Comparison of ENCODE assay signal across 20 cellular contexts in genomic region chr5:1809416-1810035, GRCh38.
"Had no signal": no experiment of that assay in that cellular context is flagged by ENCODE, and none has a peak within 500 bp of the region (broad histone marks: within the 10 kb centered on the region; RNA-seq: fewer than 3 reads in every experiment).

No MANE protein-coding gene starts in this region.

- H3K27me3 Mint-ChIP-seq: activated CD4-positive, alpha-beta T cell treated with anti-CD3 and anti-CD28 coated beads for 36 hours; activated naive CD8-positive, alpha-beta T cell treated with anti-CD3 and anti-CD28 coated beads for 36 hours; dendritic cell treated with granulocyte-macrophage colony-stimulating factor and Interleukin-4, amounts not matched to agents 40 ng/mL and 50 ng/mL, for 4 days; naive thymus-derived CD8-positive, alpha-beta T cell had no signal

- H3K27ac ChIP-seq: prostate gland, SK-N-MC, stomach, testis, upper lobe of right lung had no signal

- H3K9me3 Mint-ChIP-seq: activated naive CD8-positive, alpha-beta T cell treated with anti-CD3 and anti-CD28 coated beads for 36 hours; activated T-cell treated with anti-CD3 and anti-CD28 coated beads, Interleukin-2, amount 50 U/mL, for 72 hours; dendritic cell treated with granulocyte-macrophage colony-stimulating factor and Interleukin-4, amounts not matched to agents 40 ng/mL and 50 ng/mL, for 4 days; naive thymus-derived CD8-positive, alpha-beta T cell had no signal

- H3K9me3 ChIP-seq: mucosa of descending colon, prostate gland, stomach, testis, upper lobe of right lung had no signal

- H3K4me3 Mint-ChIP-seq: activated CD4-positive, alpha-beta T cell treated with anti-CD3 and anti-CD28 coated beads for 36 hours; activated CD8-positive, alpha-beta T cell treated with anti-CD3 and anti-CD28 coated beads, Interleukin-2, amount 10 ng/mL, durations not matched to agents 7 days and 5 days; activated naive CD8-positive, alpha-beta T cell treated with anti-CD3 and anti-CD28 coated beads for 36 hours; activated T-cell treated with anti-CD3 and anti-CD28 coated beads, Interleukin-2, amount 50 U/mL, for 72 hours; dendritic cell treated with granulocyte-macrophage colony-stimulating factor and Interleukin-4, amounts not matched to agents 40 ng/mL and 50 ng/mL, for 4 days; naive thymus-derived CD8-positive, alpha-beta T cell had no signal

- ATAC-seq: activated CD4-positive, alpha-beta T cell treated with anti-CD3 and anti-CD28 coated beads for 36 hours; activated CD8-positive, alpha-beta T cell treated with anti-CD3 and anti-CD28 coated beads, Interleukin-2, amount 10 ng/mL, durations not matched to agents 7 days and 5 days; activated T-cell treated with anti-CD3 and anti-CD28 coated beads, Interleukin-2, amount 50 U/mL, for 72 hours; mucosa of descending colon; naive thymus-derived CD8-positive, alpha-beta T cell; sciatic nerve; upper lobe of right lung had no signal

- H3K4me1 ChIP-seq: prostate gland, testis, upper lobe of right lung had no signal

- H3K4me3 ChIP-seq: mucosa of descending colon, prostate gland, SK-N-MC, stomach, testis, upper lobe of right lung had no signal

- DNase-seq: activated CD4-positive, alpha-beta T cell treated with anti-CD3 and anti-CD28 coated beads for 36 hours; activated CD8-positive, alpha-beta memory T cell treated with anti-CD3 and anti-CD28 coated beads, Interleukin-2, amount 50 U/mL, for 48 hours; activated CD8-positive, alpha-beta T cell treated with anti-CD3 and anti-CD28 coated beads, Interleukin-2, amount 10 ng/mL, durations not matched to agents 7 days and 5 days; activated naive CD8-positive, alpha-beta T cell treated with anti-CD3 and anti-CD28 coated beads for 36 hours; activated T-cell treated with anti-CD3 and anti-CD28 coated beads, Interleukin-2, amount 50 U/mL, for 72 hours; amygdala; brain microvascular endothelial cell; effector memory CD4-positive, alpha-beta T cell; foreskin fibroblast; glutamatergic neuron; mucosa of descending colon; stimulated activated CD4-positive, alpha-beta T cell treated with anti-CD3 and anti-CD28 coated beads, Interleukin-1b, Interleukin-23, amount 100 ng/mL, for 48 hours; stomach; testis; upper lobe of right lung had no signal

- H3K27me3 ChIP-seq: brain microvascular endothelial cell, stomach, testis, upper lobe of right lung had no signal

- H3K27ac Mint-ChIP-seq: activated CD4-positive, alpha-beta T cell treated with anti-CD3 and anti-CD28 coated beads for 36 hours; activated CD8-positive, alpha-beta T cell treated with anti-CD3 and anti-CD28 coated beads, Interleukin-2, amount 10 ng/mL, durations not matched to agents 7 days and 5 days; activated naive CD8-positive, alpha-beta T cell treated with anti-CD3 and anti-CD28 coated beads for 36 hours; activated T-cell treated with anti-CD3 and anti-CD28 coated beads, Interleukin-2, amount 50 U/mL, for 72 hours; dendritic cell treated with granulocyte-macrophage colony-stimulating factor and Interleukin-4, amounts not matched to agents 40 ng/mL and 50 ng/mL, for 4 days had no signal
